ENCODE assay signal across 12 cellular contexts in genomic region chr17:19118695-19119094, GRCh38. TPM values are rescaled to one million over a fixed set of nuclear protein-coding genes. Genes with fewer than 3 reads are reported as not detected.
DNase-seq lines count a peak whose midpoint lies in the region; ATAC-seq and TF ChIP-seq lines count a peak whose summit lies in the region.
"Not testable (repeated sequence)": the region's sequence is repeated elsewhere in the genome, so short reads cannot be mapped to it uniquely, and the experiment has no call there.
"Had no signal": no experiment of that assay in that cellular context is flagged by ENCODE, and none has a peak within 500 bp of the region (broad histone marks: within the 10 kb centered on the region; RNA-seq: fewer than 3 reads in every experiment).

No MANE protein-coding gene starts in this region.

- not testable (repeated sequence) for DNase-seq in CD8-positive, alpha-beta T cell; RWPE2 (ENCODE audit: low spot score); activated T-cell treated with anti-CD3 and anti-CD28 coated beads, Interleukin-2, amount 50 U/mL, for 72 hours; foreskin keratinocyte; lower lobe of right lung

- H3K4me1 Mint-ChIP-seq in CD8-positive, alpha-beta T cell (ENCODE audit: low read depth); activated T-cell treated with anti-CD3 and anti-CD28 coated beads, Interleukin-2, amount 50 U/mL, for 72 hours (ENCODE audit: low read depth); stimulated activated memory B cell treated with anti-CD40 and anti-IgM and Interleukin-4, amounts not matched to agents 10 μg/mL and 1 μg/mL and 100 μg/mL, for 72 hours: not testable (repeated sequence)

- H3K27ac Mint-ChIP-seq in CD8-positive, alpha-beta T cell; activated T-cell treated with anti-CD3 and anti-CD28 coated beads, Interleukin-2, amount 50 U/mL, for 72 hours; stimulated activated memory B cell treated with anti-CD40 and anti-IgM and Interleukin-4, amounts not matched to agents 10 μg/mL and 1 μg/mL and 100 μg/mL, for 72 hours: not testable (repeated sequence)

- H3K9me3 Mint-ChIP-seq in CD8-positive, alpha-beta T cell; activated T-cell treated with anti-CD3 and anti-CD28 coated beads, Interleukin-2, amount 50 U/mL, for 72 hours; stimulated activated memory B cell treated with anti-CD40 and anti-IgM and Interleukin-4, amounts not matched to agents 10 μg/mL and 1 μg/mL and 100 μg/mL, for 72 hours: not testable (repeated sequence)

- intact Hi-C loops in CD8-positive, alpha-beta T cell (cut with DNase I, micrococcal nuclease); lower lobe of right lung (cut with DNase I): not testable (repeated sequence)

- H3K4me3 Mint-ChIP-seq in CD8-positive, alpha-beta T cell; activated T-cell treated with anti-CD3 and anti-CD28 coated beads, Interleukin-2, amount 50 U/mL, for 72 hours; stimulated activated memory B cell treated with anti-CD40 and anti-IgM and Interleukin-4, amounts not matched to agents 10 μg/mL and 1 μg/mL and 100 μg/mL, for 72 hours: not testable (repeated sequence)

- not testable (repeated sequence) for H3K27me3 ChIP-seq in CD8-positive, alpha-beta T cell (ENCODE audit: insufficient read depth, low read length); RWPE2 (ENCODE audit: insufficient read depth, poor library complexity, severe bottlenecking); foreskin keratinocyte; lower lobe of right lung (ENCODE audit: low read depth)

- POLR2A ChIA-PET in CD8-positive, alpha-beta T cell (lab: Charles Lee) = not testable (repeated sequence)

- H3K27me3 Mint-ChIP-seq in CD8-positive, alpha-beta T cell (ENCODE audit: low read depth); activated T-cell treated with anti-CD3 and anti-CD28 coated beads, Interleukin-2, amount 50 U/mL, for 72 hours (ENCODE audit: low read depth); stimulated activated memory B cell treated with anti-CD40 and anti-IgM and Interleukin-4, amounts not matched to agents 10 μg/mL and 1 μg/mL and 100 μg/mL, for 72 hours: not testable (repeated sequence)

- not testable (repeated sequence) for H3K27ac ChIP-seq in CD8-positive, alpha-beta T cell (ENCODE audit: low read depth, low read length); RWPE2 (ENCODE audit: poor library complexity, severe bottlenecking); foreskin keratinocyte; lower lobe of right lung

- H3K36me3 ChIP-seq in CD8-positive, alpha-beta T cell (ENCODE audit: insufficient read depth, low read length); RWPE2 (ENCODE audit: low read depth); lower lobe of right lung: not testable (repeated sequence)

- not testable (repeated sequence) for H3K4me3 ChIP-seq in CD8-positive, alpha-beta T cell (ENCODE audit: low read depth, low read length); RWPE2 (ENCODE audit: severe bottlenecking); lower lobe of right lung

- TF ChIP-seq CTCF in CD8-positive, alpha-beta T cell (IDR thresholded peaks at IDR 0.05); RWPE2 (IDR thresholded peaks at IDR 0.05; ENCODE audit: poor library complexity, severe bottlenecking); foreskin keratinocyte (conservative IDR thresholded peaks at IDR 0.05); lower lobe of right lung (IDR thresholded peaks at IDR 0.05): not testable (repeated sequence)

- ATAC-seq in CD8-positive, alpha-beta T cell = peak; percentile 94
- ATAC-seq in GM21529 (IDR thresholded peaks at IDR 0.05; ENCODE audit: unreplicated experiment) (peak; percentile 64), HG03108 (IDR thresholded peaks at IDR 0.05; ENCODE audit: unreplicated experiment) (peak; percentile 50), RWPE2 (ENCODE audit: low read depth) (peak; percentile 46; the same call in 1 of the 3 replicates), foreskin keratinocyte (peak; percentile 43), lower lobe of right lung (peak; percentile 71 to 81)
- ATAC-seq in activated T-cell treated with anti-CD3 and anti-CD28 coated beads, Interleukin-2, amount 50 U/mL, for 72 hours (replicated peaks in 1 of 2) = peak; percentile 95 to 96
- peak; percentile 83 for ATAC-seq in stimulated activated memory B cell treated with anti-CD40 and anti-IgM and Interleukin-4, amounts not matched to agents 10 μg/mL and 1 μg/mL and 100 μg/mL, for 72 hours

- not testable (repeated sequence) for H3K36me3 Mint-ChIP-seq in CD8-positive, alpha-beta T cell; activated T-cell treated with anti-CD3 and anti-CD28 coated beads, Interleukin-2, amount 50 U/mL, for 72 hours (ENCODE audit: insufficient read depth in 2 of 2); stimulated activated memory B cell treated with anti-CD40 and anti-IgM and Interleukin-4, amounts not matched to agents 10 μg/mL and 1 μg/mL and 100 μg/mL, for 72 hours

- H3K9me3 ChIP-seq in CD8-positive, alpha-beta T cell (ENCODE audit: low read length); RWPE2 (ENCODE audit: severe bottlenecking); lower lobe of right lung: not testable (repeated sequence)

- not testable (repeated sequence) for H3K4me1 ChIP-seq in CD8-positive, alpha-beta T cell (ENCODE audit: insufficient read depth, low read length); RWPE2 (ENCODE audit: insufficient read depth, poor library complexity, severe bottlenecking); foreskin keratinocyte; lower lobe of right lung

- CTCF ChIA-PET in CD8-positive, alpha-beta T cell (lab: Charles Lee) = not testable (repeated sequence)

RNA-seq across cellular contexts. Expression of gene GRAPL, which starts 8.7 kb away (rescaled TPM):
- 10 to 100 TPM; 15.7 to 18.7 TPM for total RNA-seq in CD8-positive, alpha-beta T cell
- 1 to 10 TPM; 2.8 to 5.1 TPM for total RNA-seq in activated T-cell treated with anti-CD3 and anti-CD28 coated beads, Interleukin-2, amount 50 U/mL, for 72 hours
- total RNA-seq in foreskin keratinocyte (not detected in 2 replicates), lower lobe of right lung (10.8 TPM)
- polyA plus RNA-seq in foreskin keratinocyte = not detected in 2 replicates
- total RNA-seq: A673, astrocyte, myocyte, occipital lobe had no signal

Comparison
In these comparisons a context has a peak if more than half of its experiments do, and no peak if none do; other contexts are left out.
1. ATAC-seq: peak in every context shown above with its lines; median percentile 96 in activated T-cell treated with anti-CD3 and anti-CD28 coated beads, Interleukin-2, amount 50 U/mL, for 72 hours; 94 in CD8-positive, alpha-beta T cell; 83 in stimulated activated memory B cell treated with anti-CD40 and anti-IgM and Interleukin-4, amounts not matched to agents 10 μg/mL and 1 μg/mL and 100 μg/mL, for 72 hours; 76 in lower lobe of right lung; 64 in GM21529; 50 in HG03108; 46 in RWPE2; 43 in foreskin keratinocyte.